ENCODE assay signal across 16 cellular contexts in the genomic region with DNA sequence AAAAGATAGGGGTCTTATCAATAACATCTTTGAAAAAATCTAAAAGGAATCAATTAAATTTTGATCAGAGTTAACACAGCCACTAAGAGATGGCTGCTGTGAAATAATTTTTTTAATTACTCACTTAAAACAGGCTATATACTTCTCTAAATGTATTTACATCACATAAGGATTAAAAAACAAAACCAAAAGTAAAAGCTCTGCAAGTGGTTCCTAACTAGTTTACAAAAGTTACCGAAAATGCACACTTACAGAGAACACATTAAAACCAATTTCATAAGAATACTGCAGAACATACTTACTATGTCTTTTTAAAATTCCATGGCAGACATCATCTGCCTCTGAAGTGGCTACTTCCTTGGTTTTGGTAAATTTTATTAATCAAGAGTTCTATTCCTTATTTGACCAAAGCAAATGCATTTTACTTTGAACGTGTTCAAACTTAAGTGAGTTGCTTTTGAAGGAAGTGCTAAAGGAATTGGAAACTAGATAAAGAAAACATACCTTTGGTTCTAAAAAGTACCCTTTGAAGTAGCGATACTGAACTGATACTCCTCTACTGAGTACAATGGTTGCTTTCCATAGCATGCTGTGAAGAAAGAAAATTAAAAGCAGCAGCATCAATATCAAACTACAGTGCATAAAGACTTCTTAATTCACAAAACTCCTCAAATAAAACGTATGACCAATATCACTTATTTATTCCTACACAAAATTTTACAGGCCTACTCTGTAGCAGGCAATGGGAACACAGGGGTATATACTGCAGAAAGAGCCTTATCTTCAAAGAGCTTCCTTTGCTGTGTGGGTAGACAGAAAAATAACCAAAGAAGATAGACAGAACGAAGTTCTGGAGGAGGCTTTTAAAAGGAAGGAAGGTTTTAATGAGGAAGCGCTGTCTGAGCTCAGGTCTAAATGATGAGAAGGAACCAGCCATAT. TPM values are rescaled to one million over a fixed set of nuclear protein-coding genes. Genes with fewer than 3 reads are reported as not detected.
DNase-seq lines count a peak whose midpoint lies in the region; ATAC-seq and TF ChIP-seq lines count a peak whose summit lies in the region.
"Had no signal": no experiment of that assay in that cellular context is flagged by ENCODE, and none has a peak within 500 bp of the region (broad histone marks: within the 10 kb centered on the region; RNA-seq: fewer than 3 reads in every experiment).

No MANE protein-coding gene starts in this region.

- peak overlapping the region; percentile 67 for H3K27ac ChIP-seq in cardiac muscle cell
- H3K27ac ChIP-seq in Peyer's patch: peak overlapping the region in 3 of 4 donors; percentile 28 to 59 (median 47)
- H3K27ac ChIP-seq: PC-9 had no signal

- H3K4me1 ChIP-seq in cardiac muscle cell (ENCODE audit: low read depth) (peaks cover 12% of the 10 kb centered on the region), Peyer's patch (no peaks in the 10 kb centered on the region)

- no peaks in the 10 kb centered on the region for H3K27me3 Mint-ChIP-seq in dendritic cell treated with granulocyte-macrophage colony-stimulating factor and Interleukin-4, amounts not matched to agents 40 ng/mL and 50 ng/mL, for 4 days
- no peaks in the 10 kb centered on the region for H3K27me3 Mint-ChIP-seq in stimulated activated naive CD8-positive, alpha-beta T cell treated with anti-CD3 and anti-CD28 coated beads, Interleukin-15, amount 100 ng/mL, for 72 hours

- H3K36me3 Mint-ChIP-seq in dendritic cell treated with granulocyte-macrophage colony-stimulating factor and Interleukin-4, amounts not matched to agents 40 ng/mL and 50 ng/mL, for 4 days (ENCODE audit: low read depth): peaks cover 86% of the 10 kb centered on the region

- peak; percentile 47 for ATAC-seq in stimulated activated naive CD8-positive, alpha-beta T cell treated with anti-CD3 and anti-CD28 coated beads, Interleukin-15, amount 100 ng/mL, for 72 hours
- ATAC-seq in HG02840 (IDR thresholded peaks at IDR 0.05; ENCODE audit: low FRiP score, unreplicated experiment): no peak
- ATAC-seq in sciatic nerve: no peak

- intact Hi-C loops in cardiac septum (cut with DNase I): no loop called here
- intact Hi-C loops in dendritic cell treated with granulocyte-macrophage colony-stimulating factor and Interleukin-4, amounts not matched to agents 40 ng/mL and 50 ng/mL, for 4 days (cut with micrococcal nuclease): loop anchor here (5.0 kb wide), 1 partner anchor 184 kb away; no protein-coding TSS in a partner anchor
- intact Hi-C loops in sciatic nerve (cut with DNase I): no loop called here

- no peak for TF ChIP-seq POLR2A in Peyer's patch (IDR thresholded peaks at IDR 0.05)

- DNase-seq in cardiac muscle cell (ENCODE audit: low read depth in 1 of 2, low spot score in 1 of 2): no peak
- no peak for DNase-seq in cardiac septum (ENCODE audit: low spot score)
- DNase-seq in Peyer's patch: no peak
- no peak for DNase-seq in stimulated activated naive CD8-positive, alpha-beta T cell treated with anti-CD3 and anti-CD28 coated beads, Interleukin-15, amount 100 ng/mL, for 72 hours
- DNase-seq in inferior parietal cortex (ENCODE audit: extremely low spot score): no peak
- DNase-seq in sciatic nerve (ENCODE audit: low spot score): no peak
- DNase-seq: amygdala; DND-41; mucosa of descending colon; NCI-H1048; PC-9; retina; stimulated activated CD4-positive, alpha-beta T cell treated with anti-CD3 and anti-CD28 coated beads, Interleukin-4, amount 100 ng/mL, for 1 hour; stimulated activated naive CD4-positive, alpha-beta T cell treated with Interleukin-2 at 50 U/mL for 16 hours had no signal

- H3K4me3 Mint-ChIP-seq in dendritic cell treated with granulocyte-macrophage colony-stimulating factor and Interleukin-4, amounts not matched to agents 40 ng/mL and 50 ng/mL, for 4 days: no peak overlapping the region
- peak overlapping the region; percentile 68 to 82 for H3K4me3 Mint-ChIP-seq in stimulated activated naive CD8-positive, alpha-beta T cell treated with anti-CD3 and anti-CD28 coated beads, Interleukin-15, amount 100 ng/mL, for 72 hours

- no peaks in the 10 kb centered on the region for H3K9me3 Mint-ChIP-seq in dendritic cell treated with granulocyte-macrophage colony-stimulating factor and Interleukin-4, amounts not matched to agents 40 ng/mL and 50 ng/mL, for 4 days
- no peaks in the 10 kb centered on the region for H3K9me3 Mint-ChIP-seq in stimulated activated naive CD8-positive, alpha-beta T cell treated with anti-CD3 and anti-CD28 coated beads, Interleukin-15, amount 100 ng/mL, for 72 hours

- H3K4me3 ChIP-seq in cardiac muscle cell (no peak overlapping the region), Peyer's patch (no peak overlapping the region)
- H3K4me3 ChIP-seq: mucosa of descending colon, PC-9 had no signal

- peak overlapping the region; percentile 37 for H3K27ac Mint-ChIP-seq in dendritic cell treated with granulocyte-macrophage colony-stimulating factor and Interleukin-4, amounts not matched to agents 40 ng/mL and 50 ng/mL, for 4 days
- peak overlapping the region; percentile 85 to 89 for H3K27ac Mint-ChIP-seq in stimulated activated naive CD8-positive, alpha-beta T cell treated with anti-CD3 and anti-CD28 coated beads, Interleukin-15, amount 100 ng/mL, for 72 hours

- H3K36me3 ChIP-seq in cardiac muscle cell (peaks cover 22% of the 10 kb centered on the region), Peyer's patch (peaks cover 0 to 56% (median 0%) of the 10 kb centered on the region in 3 donors)

- no peaks in the 10 kb centered on the region for H3K9me3 ChIP-seq in cardiac muscle cell (ENCODE audit: low read depth)
- H3K9me3 ChIP-seq in Peyer's patch: no peaks in the 10 kb centered on the region
- H3K9me3 ChIP-seq: mucosa of descending colon had no signal

- H3K27me3 ChIP-seq in cardiac muscle cell: no peaks in the 10 kb centered on the region
- no peaks in the 10 kb centered on the region for H3K27me3 ChIP-seq in Peyer's patch

- peaks cover 25% of the 10 kb centered on the region for H3K4me1 Mint-ChIP-seq in dendritic cell treated with granulocyte-macrophage colony-stimulating factor and Interleukin-4, amounts not matched to agents 40 ng/mL and 50 ng/mL, for 4 days (ENCODE audit: low read depth)
- H3K4me1 Mint-ChIP-seq in stimulated activated naive CD8-positive, alpha-beta T cell treated with anti-CD3 and anti-CD28 coated beads, Interleukin-15, amount 100 ng/mL, for 72 hours: peaks cover 81% of the 10 kb centered on the region

- TF ChIP-seq CTCF in cardiac muscle cell (IDR thresholded peaks at IDR 0.05; ENCODE audit: low read depth, low read length) (no peak), Peyer's patch (IDR thresholded peaks at IDR 0.05) (no peak)

RNA-seq across cellular contexts. Expression of gene GPCPD1, which starts 17.7 kb away (rescaled TPM):
- 10.4 and 20.2 TPM in 2 replicates for total RNA-seq in cardiac muscle cell
- polyA plus RNA-seq in cardiac muscle cell: 11.7 and 23.1 TPM in 2 replicates
- 17.3 TPM for total RNA-seq in cardiac septum
- 10 to 100 TPM; 18.2 to 64.4 (median 23.8) TPM for total RNA-seq in Peyer's patch
- total RNA-seq in sciatic nerve: 47.4 TPM
